In genomic region chr14:35034440-35034833, GRCh38 we compare ENCODE assay signal across 25 cellular contexts.
"Had no signal": no experiment of that assay in that cellular context is flagged by ENCODE, and none has a peak within 500 bp of the region (broad histone marks: within the 10 kb centered on the region; RNA-seq: fewer than 3 reads in every experiment).

No MANE protein-coding gene starts in this region.

- H3K27me3 Mint-ChIP-seq: activated naive CD4-positive, alpha-beta T cell treated with anti-CD3 and anti-CD28 coated beads, Interleukin-2, amount 50 U/mL, for 24 hours; central memory CD8-positive, alpha-beta T cell had no signal

- ATAC-seq: activated CD8-positive, alpha-beta T cell treated with anti-CD3 and anti-CD28 coated beads, Interleukin-2, amount 10 ng/mL, durations not matched to agents 7 days and 5 days; PC-3; WTC11 had no signal

- H3K4me3 ChIP-seq: MG63 had no signal

- H3K4me1 Mint-ChIP-seq: activated naive CD4-positive, alpha-beta T cell treated with anti-CD3 and anti-CD28 coated beads, Interleukin-2, amount 50 U/mL, for 24 hours; brain; central memory CD8-positive, alpha-beta T cell; WTC11 had no signal

- H3K9me3 Mint-ChIP-seq: central memory CD8-positive, alpha-beta T cell had no signal

- H3K9me3 ChIP-seq: MG63 had no signal

- H3K4me3 Mint-ChIP-seq: activated CD8-positive, alpha-beta T cell treated with anti-CD3 and anti-CD28 coated beads, Interleukin-2, amount 10 ng/mL, durations not matched to agents 7 days and 5 days; activated naive CD4-positive, alpha-beta T cell treated with anti-CD3 and anti-CD28 coated beads, Interleukin-2, amount 50 U/mL, for 24 hours; brain; central memory CD8-positive, alpha-beta T cell; T-helper 1 cell treated with Interleukin-12 subunit alpha and Interleukin-12 subunit beta and Interleukin-4 antibody, amounts not matched to agents 30 μg/mL and 1 μg/mL, for 36 hours; WTC11 had no signal

- DNase-seq: activated CD4-positive, alpha-beta T cell treated with anti-CD3 and anti-CD28 coated beads for 48 hours; activated CD4-positive, alpha-beta T cell treated with anti-CD3 and anti-CD28 coated beads, Interleukin-2, amount 50 U/mL, for 4 hours; activated CD4-positive, CD25-positive, alpha-beta regulatory T cell treated with anti-CD3 and anti-CD28 coated beads, Interleukin-2, amount 50 U/mL, for 72 hours; activated CD8-positive, alpha-beta memory T cell treated with anti-CD3 and anti-CD28 coated beads, Interleukin-2, amount 50 U/mL, for 48 hours; activated CD8-positive, alpha-beta T cell treated with anti-CD3 and anti-CD28 coated beads, Interleukin-2, amount 10 ng/mL, durations not matched to agents 7 days and 5 days; activated effector memory CD4-positive, alpha-beta T cell treated with Interleukin-2 at 50 U/mL for 16 hours; activated naive CD4-positive, alpha-beta T cell; activated T-cell treated with anti-CD3 and anti-CD28 coated beads, Interleukin-2, amount 50 U/mL, for 1 hour; amygdala; MG63; MV-4-11; NCI-H1092 treated with DMSO at 0.1 percent for 48 hours; NCI-H1436; NCI-H1694 treated with DMSO at 0.1 percent for 48 hours; NCI-H2029 treated with DMSO at 0.1 percent for 48 hours; NCI-H510A treated with DMSO at 0.1 percent for 48 hours; PC-3; SHP77 treated with DMSO at 0.1 percent for 48 hours had no signal

- FAIRE-seq: astrocyte, RCC 7860 had no signal

- H3K27ac Mint-ChIP-seq: activated naive CD4-positive, alpha-beta T cell treated with anti-CD3 and anti-CD28 coated beads, Interleukin-2, amount 50 U/mL, for 24 hours; brain; T-helper 1 cell treated with Interleukin-12 subunit alpha and Interleukin-12 subunit beta and Interleukin-4 antibody, amounts not matched to agents 30 μg/mL and 1 μg/mL, for 36 hours; WTC11 had no signal
